8 cellular contexts compared by ENCODE assay signal in genomic region chr12:71756054-71756675, GRCh38. TPM values are rescaled to one million over a fixed set of nuclear protein-coding genes. Genes with fewer than 3 reads are reported as not detected.
DNase-seq lines count a peak whose midpoint lies in the region; ATAC-seq and TF ChIP-seq lines count a peak whose summit lies in the region.

No MANE protein-coding gene starts in this region.

- peaks cover 33% of the 10 kb centered on the region for H3K4me1 Mint-ChIP-seq in activated naive CD8-positive, alpha-beta T cell treated with anti-CD3 and anti-CD28 coated beads for 36 hours
- H3K4me1 Mint-ChIP-seq in stimulated activated effector memory CD8-positive, alpha-beta T cell treated with anti-CD3 and anti-CD28 coated beads, Interleukin-12 subunit alpha, Interleukin-12 subunit beta, amount 100 ng/mL, for 72 hours, result peaks cover 34% of the 10 kb centered on the region

- H3K4me3 ChIP-seq in HFF-Myc (replicated peaks; ENCODE audit: low read depth, low read length) (peak overlapping the region; percentile 98), iPS-11a (ENCODE audit: low read depth, low read length) (peak overlapping the region; percentile 89)

- H3K27ac Mint-ChIP-seq in activated naive CD8-positive, alpha-beta T cell treated with anti-CD3 and anti-CD28 coated beads for 36 hours, result peak overlapping the region; percentile 97
- peak overlapping the region; percentile 95 for H3K27ac Mint-ChIP-seq in stimulated activated effector memory CD8-positive, alpha-beta T cell treated with anti-CD3 and anti-CD28 coated beads, Interleukin-12 subunit alpha, Interleukin-12 subunit beta, amount 100 ng/mL, for 72 hours

- peaks cover 21% of the 10 kb centered on the region for H3K9me3 Mint-ChIP-seq in activated naive CD8-positive, alpha-beta T cell treated with anti-CD3 and anti-CD28 coated beads for 36 hours
- peaks cover 6% of the 10 kb centered on the region for H3K9me3 Mint-ChIP-seq in stimulated activated effector memory CD8-positive, alpha-beta T cell treated with anti-CD3 and anti-CD28 coated beads, Interleukin-12 subunit alpha, Interleukin-12 subunit beta, amount 100 ng/mL, for 72 hours

- H3K4me3 Mint-ChIP-seq in activated naive CD8-positive, alpha-beta T cell treated with anti-CD3 and anti-CD28 coated beads for 36 hours, result peak overlapping the region; percentile 93
- H3K4me3 Mint-ChIP-seq in stimulated activated effector memory CD8-positive, alpha-beta T cell treated with anti-CD3 and anti-CD28 coated beads, Interleukin-12 subunit alpha, Interleukin-12 subunit beta, amount 100 ng/mL, for 72 hours, result peak overlapping the region; percentile 81

- TF ChIP-seq CTCF in HFF-Myc (IDR thresholded peaks at IDR 0.05; ENCODE audit: low read depth, low read length, missing control alignments), result no peak

- DNase-seq in HFF-Myc (ENCODE audit: extremely low read depth, low read depth), result no peak
- DNase-seq in activated naive CD8-positive, alpha-beta T cell treated with anti-CD3 and anti-CD28 coated beads for 36 hours, result no peak
- DNase-seq in stimulated activated effector memory CD8-positive, alpha-beta T cell treated with anti-CD3 and anti-CD28 coated beads, Interleukin-12 subunit alpha, Interleukin-12 subunit beta, amount 100 ng/mL, for 72 hours (ENCODE audit: low spot score in 2 of 2), result no peak
- DNase-seq in NCI-H2029 treated with DMSO at 0.1 percent for 48 hours (lab: John Stamatoyannopoulos, UW), result no peak
- no peak for DNase-seq in occipital lobe (lab: John Stamatoyannopoulos, UW)
- DNase-seq in NCI-H1930 (lab: John Stamatoyannopoulos, UW), result no peak

- peaks cover 12% of the 10 kb centered on the region for H3K27me3 Mint-ChIP-seq in activated naive CD8-positive, alpha-beta T cell treated with anti-CD3 and anti-CD28 coated beads for 36 hours

- H3K36me3 Mint-ChIP-seq in activated naive CD8-positive, alpha-beta T cell treated with anti-CD3 and anti-CD28 coated beads for 36 hours, result peaks cover 53% of the 10 kb centered on the region
- peaks cover 66% of the 10 kb centered on the region for H3K36me3 Mint-ChIP-seq in stimulated activated effector memory CD8-positive, alpha-beta T cell treated with anti-CD3 and anti-CD28 coated beads, Interleukin-12 subunit alpha, Interleukin-12 subunit beta, amount 100 ng/mL, for 72 hours

- no peak for ATAC-seq in stimulated activated effector memory CD8-positive, alpha-beta T cell treated with anti-CD3 and anti-CD28 coated beads, Interleukin-12 subunit alpha, Interleukin-12 subunit beta, amount 100 ng/mL, for 72 hours
- ATAC-seq in GM19351 (IDR thresholded peaks at IDR 0.05; ENCODE audit: unreplicated experiment), result no peak

RNA-seq across cellular contexts. Expression of gene RAB21, which starts 1.5 kb away (rescaled TPM):
- 10 to 100 TPM; 83.4 to 87.8 TPM for total RNA-seq in activated naive CD8-positive, alpha-beta T cell treated with anti-CD3 and anti-CD28 coated beads for 36 hours
- 17.6 TPM for total RNA-seq in occipital lobe
